8 cellular contexts compared by ENCODE assay signal in genomic region chr17:76727745-76728456, GRCh38. TPM values are rescaled to one million over a fixed set of nuclear protein-coding genes. Genes with fewer than 3 reads are reported as not detected.
DNase-seq lines count a peak whose midpoint lies in the region; ATAC-seq, FAIRE-seq and TF ChIP-seq lines count a peak whose summit lies in the region.

No MANE protein-coding gene starts in this region.

- WGBS in heart right ventricle, 2 donors, result 63 to 68% methylated on average over 18 of the region's 18 CpGs
- 54 to 74% methylated on average over 5 to 11 of the region's 18 CpGs for WGBS in gastroesophageal sphincter (ENCODE audit: low coverage in 1 of 2), 2 donors
- 13 to 35% (median 19%) methylated on average over 17 to 18 of the region's 18 CpGs for WGBS in small intestine, 3 donors

- FAIRE-seq in small intestine (lab: Jason Lieb, UNC), result no peak

- peak overlapping the region; percentile 72 to 100 (median 88) for H3K4me3 ChIP-seq in heart right ventricle
- H3K4me3 ChIP-seq in gastroesophageal sphincter, result peak overlapping the region; percentile 77 to 97
- peak overlapping the region; percentile 89 to 90 for H3K4me3 ChIP-seq in small intestine (ENCODE audit: low read depth in 1 of 2, low read length in 2 of 2)

- H3K36me3 ChIP-seq in heart right ventricle (peaks cover 0 to 62% (median 25%) of the 10 kb centered on the region in 9 donors), gastroesophageal sphincter (peaks cover 0 to 52% of the 10 kb centered on the region in 2 donors), small intestine (ENCODE audit: control insufficient read depth in 2 of 2, insufficient read depth in 2 of 2, low read length in 2 of 2) (peaks cover 6 to 8% of the 10 kb centered on the region in 2 donors)

- POLR2A ChIA-PET in WTC11 (lab: Charles Lee), result interaction anchor here (0.7 to 4.1 kb wide), 3 partner anchors 9 to 1646 kb away, joined by 3 to 28 read pairs (median 4); partner anchors contain the start of genes MFSD11 and SRSF2

- peak overlapping the region in 9 of 10 donors; percentile 96 to 100 (median 99) for H3K27ac ChIP-seq in heart right ventricle
- H3K27ac ChIP-seq in gastroesophageal sphincter, result peak overlapping the region; percentile 96 to 100 (median 100)
- peak overlapping the region; percentile 98 to 100 for H3K27ac ChIP-seq in small intestine (ENCODE audit: low read depth in 1 of 2, low read length in 1 of 2)

- no peak for TF ChIP-seq POLR2A in gastroesophageal sphincter (IDR thresholded peaks at IDR 0.05)

- H3K9me3 ChIP-seq in heart right ventricle (no peaks in the 10 kb centered on the region), gastroesophageal sphincter (no peaks in the 10 kb centered on the region), small intestine (ENCODE audit: control insufficient read depth, low read depth) (no peaks in the 10 kb centered on the region)

- H3K4me1 Mint-ChIP-seq in WTC11, result peaks cover 17% of the 10 kb centered on the region

- H3K4me1 ChIP-seq in heart right ventricle (peaks cover 13 to 79% (median 62%) of the 10 kb centered on the region in 9 donors), gastroesophageal sphincter (peaks cover 2 to 85% (median 26%) of the 10 kb centered on the region in 3 donors), small intestine (ENCODE audit: control insufficient read depth in 2 of 2, insufficient read depth in 1 of 2, low read depth in 1 of 2, low read length in 1 of 2) (peaks cover 0 to 3% of the 10 kb centered on the region in 2 donors)

- peaks cover 24% of the 10 kb centered on the region for H3K36me3 Mint-ChIP-seq in WTC11

- TF ChIP-seq EP300 in gastroesophageal sphincter (IDR thresholded peaks at IDR 0.05), result no peak

- CTCF ChIA-PET in WTC11 (lab: Charles Lee), result interaction anchor here (0.6 to 2.7 kb wide), 12 partner anchors 11 to 361 kb away, joined by 3 to 12 read pairs (median 3); no protein-coding TSS in a partner anchor

- no peak for DNase-seq in heart right ventricle
- no peak for DNase-seq in left ventricle myocardium superior
- no peak for DNase-seq in WTC11 (ENCODE audit: low spot score)
- DNase-seq in small intestine, result peak; percentile 41
- no peak for DNase-seq in NCI-H2029 (lab: John Stamatoyannopoulos, UW)
- no peak for DNase-seq in activated gamma-delta T cell (lab: John Stamatoyannopoulos, UW)
- no peak for DNase-seq in ecto neural progenitor cell (ENCODE audit: low spot score)

- H3K27me3 ChIP-seq in heart right ventricle, result no peaks in the 10 kb centered on the region
- H3K27me3 ChIP-seq in gastroesophageal sphincter, result no peaks in the 10 kb centered on the region
- H3K27me3 ChIP-seq in small intestine (ENCODE audit: control insufficient read depth in 2 of 2, insufficient read depth in 2 of 2, low read length in 2 of 2), result no peaks in the 10 kb centered on the region

- no peaks in the 10 kb centered on the region for H3K9me3 Mint-ChIP-seq in WTC11

- H3K27me3 Mint-ChIP-seq in WTC11 (ENCODE audit: low read depth), result no peaks in the 10 kb centered on the region

- H3K27ac Mint-ChIP-seq in WTC11, result peak overlapping the region; percentile 73

- ATAC-seq in heart right ventricle, result no peak
- ATAC-seq in left ventricle myocardium superior, result no peak
- ATAC-seq in WTC11, result no peak
- no peak for ATAC-seq in gastroesophageal sphincter

- peak overlapping the region; percentile 89 for H3K4me3 Mint-ChIP-seq in WTC11

- intact Hi-C loops in heart right ventricle (cut with DNase I), result loop anchor here in 2 of 10 donors (10.0 kb wide), 2 partner anchors 53 to 183 kb away; partner anchors contain the start of gene PRCD (in 1 of the 2)
- intact Hi-C loops in left ventricle myocardium superior (cut with micrococcal nuclease), result no loop called here

- TF ChIP-seq CTCF in heart right ventricle (IDR thresholded peaks at IDR 0.05) (no peak), WTC11 (IDR thresholded peaks at IDR 0.05) (no peak), gastroesophageal sphincter (IDR thresholded peaks at IDR 0.05) (no peak)

TF ChIP-seq in WTC11, 78 proteins besides CTCF, POLR2A, EP300 and RAD21 (continues in another document):
- TF ChIP-seq ZNF396 (CRISPR knock-in tag; IDR thresholded peaks at IDR 0.05; ENCODE audit: borderline replicate concordance) (no peak), CDX4 (CRISPR knock-in tag; IDR thresholded peaks at IDR 0.05; ENCODE audit: borderline replicate concordance) (no peak), TEAD4 (CRISPR knock-in tag; IDR thresholded peaks at IDR 0.05) (no peak), FOXJ3 (CRISPR knock-in tag; IDR thresholded peaks at IDR 0.05; ENCODE audit: borderline replicate concordance) (no peak), ETV6 (CRISPR knock-in tag; IDR thresholded peaks at IDR 0.05) (no peak), MYBL2 (CRISPR knock-in tag; IDR thresholded peaks at IDR 0.05) (no peak), EMX1 (CRISPR knock-in tag; IDR thresholded peaks at IDR 0.05) (no peak), IRF1 (CRISPR knock-in tag; IDR thresholded peaks at IDR 0.05) (no peak), ZMAT4 (CRISPR knock-in tag; IDR thresholded peaks at IDR 0.05) (no peak), MXD4 (CRISPR knock-in tag; IDR thresholded peaks at IDR 0.05; ENCODE audit: borderline replicate concordance) (no peak), CBFB (CRISPR knock-in tag; IDR thresholded peaks at IDR 0.05; ENCODE audit: low read depth) (no peak), USF2 (CRISPR knock-in tag; IDR thresholded peaks at IDR 0.05) (no peak), NFE2L1 (CRISPR knock-in tag; IDR thresholded peaks at IDR 0.05) (no peak), ERG (CRISPR knock-in tag; IDR thresholded peaks at IDR 0.05) (no peak), PRRX2 (CRISPR knock-in tag; IDR thresholded peaks at IDR 0.05) (no peak)

RNA-seq across cellular contexts. Expression of gene METTL23, which starts 1.3 kb away (rescaled TPM):
- total RNA-seq in heart right ventricle, result 10 to 100 TPM; 18.0 to 29.9 (median 24.7) TPM
- 10 to 100 TPM; 24.5 to 41.8 TPM for polyA plus RNA-seq in heart right ventricle
- 21.0 TPM for total RNA-seq in left ventricle myocardium superior
- total RNA-seq in WTC11 (2021), result 43.3 to 48.5 TPM (median 48.3 TPM) in 3 replicates
- 10 to 100 TPM; 19.2 to 52.6 (median 25.1) TPM for total RNA-seq in gastroesophageal sphincter
- 10 to 100 TPM; 28.8 to 37.8 (median 37.6) TPM for polyA plus RNA-seq in small intestine

RNA-seq across cellular contexts. Expression of gene JMJD6, which starts 1.5 kb away (rescaled TPM):
- total RNA-seq in heart right ventricle, result 10 to 100 TPM; 34.6 to 79.3 (median 43.2) TPM
- 10 to 100 TPM; 36.1 to 56.5 TPM for polyA plus RNA-seq in heart right ventricle
- 68.6 TPM for total RNA-seq in left ventricle myocardium superior
- 20.3 to 23.8 TPM (median 21.6 TPM) in 3 replicates for total RNA-seq in WTC11 (2021)
- total RNA-seq in gastroesophageal sphincter, result 10 to 100 TPM; 39.0 to 53.8 (median 47.2) TPM
- polyA plus RNA-seq in small intestine, result 10 to 100 TPM; 24.2 to 56.6 (median 51.1) TPM

RNA-seq across cellular contexts. Expression of gene SRSF2, which starts 9.2 kb away (rescaled TPM):
- total RNA-seq in heart right ventricle (100 to 1,000 TPM in 1 of 10 donors, 10 to 100 TPM in 9; 58.8 to 103 (median 76.3) TPM), left ventricle myocardium superior (78.0 TPM), WTC11 (2021) (355 to 410 TPM (median 407 TPM) in 3 replicates), gastroesophageal sphincter (100 to 1,000 TPM; 106 to 194 (median 148) TPM)
- polyA plus RNA-seq in heart right ventricle (100 to 1,000 TPM in 1 of 2 donors, 10 to 100 TPM in 1; 93.4 to 109 TPM), small intestine (100 to 1,000 TPM; 113 to 200 (median 114) TPM)

RNA-seq across cellular contexts. Expression of gene MFSD11, which starts 10.0 kb away (rescaled TPM):
- 10 to 100 TPM; 25.1 to 34.4 (median 29.6) TPM for total RNA-seq in heart right ventricle
- 10 to 100 TPM in 1 of 2 donors, 1 to 10 TPM in 1; 9.2 to 23.2 TPM for polyA plus RNA-seq in heart right ventricle
- 21.3 TPM for total RNA-seq in left ventricle myocardium superior
- total RNA-seq in WTC11 (2021), result 16.6 to 26.4 TPM (median 24.1 TPM) in 3 replicates
- 10 to 100 TPM; 18.4 to 27.8 (median 20.9) TPM for total RNA-seq in gastroesophageal sphincter
- polyA plus RNA-seq in small intestine, result 10 to 100 TPM in 2 of 3 donors, 1 to 10 TPM in 1; 8.3 to 20.0 (median 10.5) TPM

RNA-seq across cellular contexts. Expression of gene MXRA7, which starts 17.1 kb away (rescaled TPM):
- 100 to 1,000 TPM; 298 to 586 (median 488) TPM for total RNA-seq in heart right ventricle
- polyA plus RNA-seq in heart right ventricle, result 100 to 1,000 TPM; 121 to 199 TPM
- total RNA-seq in left ventricle myocardium superior, result 364 TPM
- 46.5 to 53.7 TPM (median 48.2 TPM) in 3 replicates for total RNA-seq in WTC11 (2021)
- 100 to 1,000 TPM; 333 to 451 (median 412) TPM for total RNA-seq in gastroesophageal sphincter
- 10 to 100 TPM in 2 of 3 donors, 1 to 10 TPM in 1; 3.1 to 40.1 (median 20.0) TPM for polyA plus RNA-seq in small intestine
